Comparison of ENCODE assay signal across 9 cellular contexts in genomic region chr2:44342854-44343253, GRCh38. TPM values are rescaled to one million over a fixed set of nuclear protein-coding genes. Genes with fewer than 3 reads are reported as not detected.
A peak's percentile ranks its signal among the peaks of the same experiment; 100 is the strongest.
DNase-seq lines count a peak whose midpoint lies in the region; ATAC-seq and TF ChIP-seq lines count a peak whose summit lies in the region.
"Had no signal": no experiment of that assay in that cellular context is flagged by ENCODE, and none has a peak within 500 bp of the region (broad histone marks: within the 10 kb centered on the region; RNA-seq: fewer than 3 reads in every experiment).

No MANE protein-coding gene starts in this region.

- no peak overlapping the region for H2AFZ ChIP-seq in PC-3 (ENCODE audit: low read length)

- H3K27ac ChIP-seq in PC-3 (ENCODE audit: low read length): no peak overlapping the region
- H3K27ac ChIP-seq: SK-N-MC had no signal

- no peaks in the 10 kb centered on the region for H3K27me3 ChIP-seq in PC-3 (ENCODE audit: low read length)

- no peak overlapping the region for H3K9ac ChIP-seq in PC-3 (ENCODE audit: low read length)

- H3K36me3 ChIP-seq in PC-3 (ENCODE audit: low read depth, low read length): peaks cover 30% of the 10 kb centered on the region

- CTCF ChIA-PET in PC-3 (lab: Charles Lee): interaction anchor here (1.1 kb wide), 1 partner anchor 99 kb away, joined by 5 read pairs; no protein-coding TSS in a partner anchor

- peak; percentile 74 for TF ChIP-seq CTCF in PC-3 (conservative IDR thresholded peaks at IDR 0.05; ENCODE audit: low read depth, low read length)

- BruUV-seq in PC-3 (replicated peaks; lab: Mats Ljungman, UMichigan): no TSS peak

- no peak overlapping the region for H3K4me2 ChIP-seq in PC-3 (ENCODE audit: low read length)

- H3K4me1 ChIP-seq in PC-3 (ENCODE audit: insufficient read depth, low read length): no peaks in the 10 kb centered on the region

- intact Hi-C loops in PC-3 (cut with micrococcal nuclease): loop anchor here (1.0 to 10.0 kb wide), 3 partner anchors 99 to 388 kb away; no protein-coding TSS in a partner anchor

- no peak overlapping the region for H3K4me3 ChIP-seq in PC-3 (ENCODE audit: low read length)
- H3K4me3 ChIP-seq: SK-N-MC had no signal

- H3F3A ChIP-seq in PC-3 (ENCODE audit: low read length, unreplicated experiment): no peaks in the 10 kb centered on the region

- no peaks in the 10 kb centered on the region for H4K20me1 ChIP-seq in PC-3 (ENCODE audit: low read length)

- H3K9me2 ChIP-seq in PC-3 (replicated peaks; ENCODE audit: low read length): no peaks in the 10 kb centered on the region

- no peaks in the 10 kb centered on the region for H3K9me3 ChIP-seq in PC-3 (ENCODE audit: low read length)

- no peaks in the 10 kb centered on the region for H3K79me2 ChIP-seq in PC-3 (ENCODE audit: low read length)

- in situ Hi-C loops in ACHN (cut with HindIII; ENCODE audit: low pct_ligation_motif_present, low pct_unique_long_range_greater_than_20kb, low sequenced_read_pairs): no loop called here
- in situ Hi-C loops in G401 (cut with HindIII; ENCODE audit: low sequenced_read_pairs): no loop called here

- ATAC-seq in PC-3 (peak; percentile 49; the same call in 1 of the 2 replicates), HG03025 (IDR thresholded peaks at IDR 0.05; ENCODE audit: low FRiP score, unreplicated experiment) (no peak), GM21447 (IDR thresholded peaks at IDR 0.05; ENCODE audit: unreplicated experiment) (no peak), GM18498 (IDR thresholded peaks at IDR 0.05; ENCODE audit: unreplicated experiment) (no peak)

- DNase-seq in ACHN (peak; percentile 69), G401 (ENCODE audit: low spot score) (peak; percentile 48), PC-3 (peak; percentile 55), fibroblast of peridontal ligament (ENCODE audit: extremely low read depth) (peak; percentile 18), AG20443 (ENCODE audit: low spot score) (no peak)

- POLR2A ChIA-PET in PC-3 (lab: Charles Lee; ENCODE audit: unreplicated experiment): interaction anchor here (0.7 kb wide), 1 partner anchor 16 kb away, joined by 3 read pairs; no protein-coding TSS in a partner anchor

RNA-seq across cellular contexts. Expression of gene PREPL, which starts 18.4 kb away (rescaled TPM):
- 24.9 and 39.2 TPM in 2 replicates for total RNA-seq in G401 (2014; rRNA removed; shearing (Covaris generic))
- total RNA-seq in PC-3 (2014; rRNA removed): 30.2 and 36.2 TPM in 2 replicates

RNA-seq across cellular contexts. Expression of gene CAMKMT, which starts 18.9 kb away (rescaled TPM):
- 1.6 and 6.5 TPM in 2 replicates for total RNA-seq in G401 (2014; rRNA removed; shearing (Covaris generic))
- 2.7 and 4.3 TPM in 2 replicates for total RNA-seq in PC-3 (2014; rRNA removed)
